Comparison of ENCODE assay signal across 8 cellular contexts in the genomic region with DNA sequence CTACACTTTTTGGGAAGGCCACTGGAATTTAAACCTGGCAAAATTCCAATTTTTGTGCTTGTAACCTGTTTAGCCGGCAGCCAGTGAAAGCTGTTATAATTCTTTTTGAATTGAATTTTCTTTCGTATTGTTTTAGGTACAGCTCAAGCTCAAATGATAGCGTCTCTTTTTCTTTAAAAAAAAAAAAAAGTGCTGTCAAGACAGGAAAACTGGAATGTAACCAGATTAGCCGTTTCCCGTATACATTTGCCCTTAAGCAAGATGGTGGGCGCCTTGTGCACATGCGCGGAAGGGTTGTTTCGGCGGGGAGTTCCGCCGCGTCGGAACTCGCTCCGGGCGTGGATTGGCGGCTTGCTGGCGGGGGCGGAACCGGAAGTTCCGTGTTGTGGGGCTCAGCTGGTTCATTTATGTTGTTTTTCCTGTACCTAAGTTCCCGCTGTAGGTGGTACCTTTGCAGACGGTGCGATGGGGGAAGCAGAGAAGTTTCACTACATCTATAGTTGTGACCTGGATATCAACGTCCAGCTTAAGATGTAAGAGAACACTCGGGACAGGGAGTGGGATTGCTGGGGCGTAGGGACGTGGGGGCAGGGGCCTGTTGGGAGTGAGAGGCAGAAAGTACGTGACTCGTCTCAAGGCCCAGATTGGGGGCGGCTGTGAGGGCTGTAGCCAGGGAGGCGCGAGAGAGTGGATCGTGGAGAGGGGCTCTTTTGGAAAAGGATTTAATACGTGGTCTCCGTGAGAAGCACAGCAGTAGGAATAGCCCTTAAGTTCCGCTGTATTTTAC. TPM values are rescaled to one million over a fixed set of nuclear protein-coding genes. Genes with fewer than 3 reads are reported as not detected.
DNase-seq lines count a peak whose midpoint lies in the region; ATAC-seq and TF ChIP-seq lines count a peak whose summit lies in the region.

A gene (plus strand): TSS at position 408 of the 787 bp plus-strand sequence. CDS start 58 bp downstream, at position 466.

- no peaks in the 10 kb centered on the region for H3K9me3 ChIP-seq in BE2C
- no peaks in the 10 kb centered on the region for H3K9me3 ChIP-seq in colonic mucosa

- H3K27me3 ChIP-seq in BE2C (no peaks in the 10 kb centered on the region), colonic mucosa (no peaks in the 10 kb centered on the region)

- H3K36me3 ChIP-seq in BE2C (no peaks in the 10 kb centered on the region), colonic mucosa (no peaks in the 10 kb centered on the region)

- TF ChIP-seq CTCF in BE2C (IDR thresholded peaks at IDR 0.05; ENCODE audit: low read depth, low read length) (no peak), colonic mucosa (IDR thresholded peaks at IDR 0.05) (no peak)

- intact Hi-C loops in colonic mucosa (cut with DNase I) = no loop called here

- peak; percentile 97 for ATAC-seq in HG03460 (IDR thresholded peaks at IDR 0.05; ENCODE audit: unreplicated experiment)

- DNase-seq in BE2C (peak; percentile 89), GM19240 (ENCODE audit: insufficient read length, low spot score) (peak; percentile 64), NCI-H526 (lab: John Stamatoyannopoulos, UW) (peak; percentile 83 to 95), colonic mucosa (peak; percentile 98), kidney tubule cell (ENCODE audit: low spot score) (peak; percentile 98)
- peak; percentile 97 for DNase-seq in activated CD4-positive, alpha-beta T cell treated with anti-CD3 and anti-CD28 coated beads for 48 hours
- DNase-seq in stimulated activated CD4-positive, alpha-beta T cell treated with anti-CD3 and anti-CD28 coated beads, Interleukin-1b, Interleukin-23, amount 100 ng/mL, for 24 hours (ENCODE audit: low read depth in 4 of 4, low spot score in 1 of 4) = peak; percentile 91 to 96 (median 94)

- H3K9ac ChIP-seq in colonic mucosa (ENCODE audit: low read depth in 2 of 2, low read length in 2 of 2) = peak within 1 kb of the TSS; percentile 65 to 90

- H3K4me1 ChIP-seq in BE2C = no peaks in the 10 kb centered on the region
- no peaks in the 10 kb centered on the region for H3K4me1 ChIP-seq in colonic mucosa

- H3K4me3 ChIP-seq in BE2C (ENCODE audit: low read depth, low read length) (peak within 1 kb of the TSS; percentile 85), colonic mucosa (peak within 1 kb of the TSS; percentile 70)

- peak within 1 kb of the TSS; percentile 54 for H3K27ac ChIP-seq in colonic mucosa

RNA-seq across cellular contexts. Expression of the gene that starts here (rescaled TPM):
- polyA plus RNA-seq in BE2C (2012; ENCODE audit: insufficient read depth, insufficient read length, low read depth) = 14.5 TPM
- 10 to 100 TPM; 32.0 to 40.3 TPM for total RNA-seq in colonic mucosa

Comparison
In these comparisons a context has a peak if more than half of its experiments do, and no peak if none do; other contexts are left out.
1. Peak in every context shown above with its lines: DNase-seq, ATAC-seq, H3K4me3 ChIP-seq and H3K27ac ChIP-seq.